ENCODE assay signal across 29 cellular contexts in genomic region chr11:15192007-15192556, GRCh38.
DNase-seq lines count a peak whose midpoint lies in the region; ATAC-seq, FAIRE-seq and TF ChIP-seq lines count a peak whose summit lies in the region.
"Had no signal": no experiment of that assay in that cellular context is flagged by ENCODE, and none has a peak within 500 bp of the region (broad histone marks: within the 10 kb centered on the region; RNA-seq: fewer than 3 reads in every experiment).

No MANE protein-coding gene starts in this region.

- 0 out of 2 replicates have a peak, but pooled peaks have one; percentile 9 for TF ChIP-seq CTCF in 22Rv1 (IDR thresholded peaks at IDR 0.05)
- peak in 1 of 2 experiments; percentile 36; a peak in 2 of 4 replicates for TF ChIP-seq CTCF in GM23338 (conservative IDR thresholded peaks at IDR 0.05; ENCODE audit: low read depth in 2 of 2)
- TF ChIP-seq CTCF in K562 (IDR thresholded peaks at IDR 0.05 in 2 of 3, conservative IDR thresholded peaks at IDR 0.05 in 1 of 3; ENCODE audit: insufficient read depth in 2 of 3, low read depth in 1 of 3, low read length in 3 of 3) = no peak
- no peak for TF ChIP-seq CTCF in neural progenitor cell (IDR thresholded peaks at IDR 0.05)

- H3K27ac Mint-ChIP-seq in GM23338 (no peak overlapping the region), neural progenitor cell (no peak overlapping the region)
- H3K27ac Mint-ChIP-seq: CD8-positive, alpha-beta T cell had no signal

- no peak overlapping the region for H3K4me3 ChIP-seq in GM23338
- H3K4me3 ChIP-seq in K562 = no peak overlapping the region
- no peak overlapping the region for H3K4me3 ChIP-seq in neural progenitor cell
- H3K4me3 ChIP-seq: MG63, SK-N-MC had no signal

- H3K27me3 ChIP-seq in GM23338 (ENCODE audit: insufficient read depth) = no peaks in the 10 kb centered on the region
- H3K27me3 ChIP-seq in K562 (ENCODE audit: control insufficient read depth in 2 of 2, insufficient read depth in 2 of 2, low read length in 2 of 2) = no peaks in the 10 kb centered on the region
- no peaks in the 10 kb centered on the region for H3K27me3 ChIP-seq in neural progenitor cell
- H3K27me3 ChIP-seq: MG63 had no signal

- CTCF ChIA-PET in K562 (lab: Yijun Ruan, JAX; ENCODE audit: low intra/inter-chr PET ratio) = no interaction called here

- ATAC-seq in GM23338 (peak; percentile 36; the same call in 2 of the 3 replicates), K562 (0 out of 3 replicates have a peak, but pooled peaks have one; percentile 28)
- ATAC-seq: CD8-positive, alpha-beta T cell had no signal

- H3K9me1 ChIP-seq in K562 (ENCODE audit: control insufficient read depth, insufficient read depth, low read length) = no peaks in the 10 kb centered on the region

- H3K27ac ChIP-seq in 22Rv1 = no peak overlapping the region
- no peak overlapping the region for H3K27ac ChIP-seq in GM23338 (ENCODE audit: low read depth)
- no peak overlapping the region for H3K27ac ChIP-seq in K562 (ENCODE audit: extremely low read depth, low read depth, low read length)
- H3K27ac ChIP-seq in neural progenitor cell = no peak overlapping the region
- H3K27ac ChIP-seq: C4-2B, HL-60, SK-N-MC had no signal

- H4K20me1 ChIP-seq in GM23338 (replicated peaks; ENCODE audit: insufficient read depth) = no peaks in the 10 kb centered on the region
- no peaks in the 10 kb centered on the region for H4K20me1 ChIP-seq in K562 (replicated peaks; ENCODE audit: control insufficient read depth, insufficient read depth, low read length)
- H4K20me1 ChIP-seq in neural progenitor cell (ENCODE audit: low read depth) = no peaks in the 10 kb centered on the region

- no peaks in the 10 kb centered on the region for H3K4me1 Mint-ChIP-seq in GM23338
- peaks cover 2% of the 10 kb centered on the region for H3K4me1 Mint-ChIP-seq in neural progenitor cell

- H2AFZ ChIP-seq in GM23338 (no peak overlapping the region), K562 (ENCODE audit: low read depth, low read length) (no peak overlapping the region), neural progenitor cell (replicated peaks) (no peak overlapping the region)

- TF ChIP-seq RAD21 in K562 (CRISPR knock-in tag; conservative IDR thresholded peaks at IDR 0.05 in 1 of 2, IDR thresholded peaks at IDR 0.05 in 1 of 2) = no peak

- H3K9me3 Mint-ChIP-seq in GM23338 (no peaks in the 10 kb centered on the region), neural progenitor cell (no peaks in the 10 kb centered on the region)
- H3K9me3 Mint-ChIP-seq: CD8-positive, alpha-beta T cell had no signal

- TF ChIP-seq EP300 in K562 (IDR thresholded peaks at IDR 0.05; ENCODE audit: low read length) = no peak

- H3K36me3 ChIP-seq in GM23338 (ENCODE audit: insufficient read depth) (no peaks in the 10 kb centered on the region), K562 (ENCODE audit: control insufficient read depth, insufficient read depth, low read length) (no peaks in the 10 kb centered on the region), neural progenitor cell (no peaks in the 10 kb centered on the region)
- H3K36me3 ChIP-seq: MG63 had no signal

- 0 out of 2 replicates have a peak, but pooled peaks cover 5% of the 10 kb centered on the region for H3K9me2 ChIP-seq in GM23338 (ENCODE audit: insufficient read depth)

- WGBS in K562 (ENCODE audit: insufficient coverage, low coverage, missing lambda C conversion rate) = 0% methylated on average over 1 of the region's 1 CpG

- intact Hi-C loops in K562 (cut with micrococcal nuclease) = no loop called here

- no peak overlapping the region for H3K9ac ChIP-seq in K562 (ENCODE audit: insufficient read depth in 1 of 2, low read depth in 2 of 2, low read length in 2 of 2)
- no peak overlapping the region for H3K9ac ChIP-seq in neural progenitor cell

- BruUV-seq in K562 (replicated peaks; lab: Mats Ljungman, UMichigan) = no TSS peak

- FAIRE-seq in K562 (lab: Jason Lieb, UNC) = no peak
- FAIRE-seq: A204.1, GM12891, H1, RCC 7860 had no signal

- H3K27me3 Mint-ChIP-seq in GM23338 (ENCODE audit: insufficient read depth, low read depth, poor library complexity) (no peaks in the 10 kb centered on the region), neural progenitor cell (ENCODE audit: insufficient read depth, low read depth) (no peaks in the 10 kb centered on the region)

- H3K36me3 Mint-ChIP-seq in GM23338 (ENCODE audit: low read depth) (no peaks in the 10 kb centered on the region), neural progenitor cell (no peaks in the 10 kb centered on the region)
- H3K36me3 Mint-ChIP-seq: CD8-positive, alpha-beta T cell had no signal

- no peak for TF ChIP-seq POLR2A in K562 (conservative IDR thresholded peaks at IDR 0.05)

- DNase-seq in GM23338 (ENCODE audit: low spot score) (no peak), K562 (ENCODE audit: extremely low read depth in 1 of 4, low spot score in 3 of 4) (no peak), inferior parietal cortex (ENCODE audit: extremely low spot score) (peak; percentile 9), Kasumi-1 (lab: John Stamatoyannopoulos, UW) (no peak), NCI-H226 (no peak), neural progenitor cell (ENCODE audit: low spot score) (no peak)
- no peak for DNase-seq in activated CD4-positive, alpha-beta T cell treated with anti-CD3 and anti-CD28 coated beads for 48 hours
- DNase-seq: AML-193; Caco-2; CD8-positive, alpha-beta T cell; DMS79 treated with DMSO at 0.1 percent for 48 hours; GF-D8; MG63; NCI-H1417; NCI-H1694 treated with DMSO at 0.1 percent for 48 hours; NCI-H2081; NCI-H2171; NCI-H345; NCI-H510A treated with DMSO at 0.1 percent for 48 hours; NCI-H748 treated with DMSO at 0.1 percent for 48 hours; SIG-M5 had no signal

- in situ Hi-C loops in K562 (cut with MboI) = no loop called here

- H3K79me2 ChIP-seq in GM23338 (replicated peaks; ENCODE audit: insufficient read depth) (no peaks in the 10 kb centered on the region), K562 (ENCODE audit: control insufficient read depth, insufficient read depth, low read length) (no peaks in the 10 kb centered on the region), neural progenitor cell (ENCODE audit: low read depth) (no peaks in the 10 kb centered on the region)

- POLR2A ChIA-PET in K562 (lab: Yijun Ruan, JAX) = no interaction called here

- H3F3A ChIP-seq in GM23338 (replicated peaks; ENCODE audit: low read depth) (no peaks in the 10 kb centered on the region), neural progenitor cell (ENCODE audit: low read depth) (no peaks in the 10 kb centered on the region)

- H3K4me2 ChIP-seq in GM23338 = no peak overlapping the region
- no peak overlapping the region for H3K4me2 ChIP-seq in K562 (ENCODE audit: insufficient read depth, low read length)
- no peak overlapping the region for H3K4me2 ChIP-seq in neural progenitor cell

- H3K9me3 ChIP-seq in K562 (replicated peaks; ENCODE audit: control insufficient read depth, insufficient read depth, low read depth, low read length) = no peaks in the 10 kb centered on the region
- no peaks in the 10 kb centered on the region for H3K9me3 ChIP-seq in neural progenitor cell (ENCODE audit: low read depth)
- H3K9me3 ChIP-seq: Caco-2, MG63 had no signal

- H3K4me3 Mint-ChIP-seq in GM23338 (no peak overlapping the region), neural progenitor cell (no peak overlapping the region)
- H3K4me3 Mint-ChIP-seq: CD8-positive, alpha-beta T cell had no signal

- no peaks in the 10 kb centered on the region for H3K4me1 ChIP-seq in GM23338 (ENCODE audit: insufficient read depth)
- no peaks in the 10 kb centered on the region for H3K4me1 ChIP-seq in K562 (replicated peaks in 1 of 2; ENCODE audit: control insufficient read depth in 2 of 2, insufficient read depth in 2 of 2, low read length in 2 of 2)
- H3K4me1 ChIP-seq in neural progenitor cell = no peaks in the 10 kb centered on the region

TF ChIP-seq in GM23338, 12 proteins besides CTCF, POLR2A, EP300 and RAD21 (continues in another document):
- TF ChIP-seq ZNF331 (CRISPR knock-in tag; IDR thresholded peaks at IDR 0.05; ENCODE audit: low read depth) (no peak), JUNB (IDR thresholded peaks at IDR 0.05; ENCODE audit: unreplicated experiment) (no peak)

TF ChIP-seq in K562, 482 proteins besides CTCF, POLR2A, EP300 and RAD21:
- no peak for TF ChIP-seq MECOM (CRISPR knock-in tag; IDR thresholded peaks at IDR 0.05)
- TF ChIP-seq ZNF316 (IDR thresholded peaks at IDR 0.05) = peak; percentile 41; the same call in 1 of the 2 replicates
- TF ChIP-seq RBM34 (IDR thresholded peaks at IDR 0.05; ENCODE audit: borderline replicate concordance, insufficient read depth, low read length) = no peak
